Comparison of ENCODE assay signal across 1 cellular context in the genomic region with DNA sequence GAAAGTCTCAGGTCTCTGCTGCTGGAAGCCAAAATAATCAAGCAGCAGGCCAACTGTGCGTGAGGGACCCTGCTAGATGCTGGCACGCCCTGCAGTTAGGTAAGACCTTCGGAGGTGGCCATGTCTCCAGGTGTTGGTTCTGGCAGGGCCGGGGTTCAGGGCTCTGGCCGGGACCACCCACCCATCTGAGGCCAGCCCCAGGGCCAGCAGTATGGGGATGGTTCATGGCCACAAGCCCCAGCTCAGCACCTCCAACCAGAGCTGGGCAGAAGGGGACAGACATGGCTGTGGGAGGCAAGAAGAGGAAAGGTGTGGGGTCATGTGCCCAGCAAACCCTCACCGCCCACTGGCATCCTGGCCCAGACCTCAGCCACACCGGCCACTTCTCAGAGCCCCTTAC.
TF ChIP-seq lines count a peak whose summit lies in the region.

No MANE protein-coding gene starts in this region.

TF ChIP-seq in HEK293, 187 proteins besides CTCF, POLR2A, EP300 and RAD21 (continued from another document):
- TF ChIP-seq, protein P1, sequence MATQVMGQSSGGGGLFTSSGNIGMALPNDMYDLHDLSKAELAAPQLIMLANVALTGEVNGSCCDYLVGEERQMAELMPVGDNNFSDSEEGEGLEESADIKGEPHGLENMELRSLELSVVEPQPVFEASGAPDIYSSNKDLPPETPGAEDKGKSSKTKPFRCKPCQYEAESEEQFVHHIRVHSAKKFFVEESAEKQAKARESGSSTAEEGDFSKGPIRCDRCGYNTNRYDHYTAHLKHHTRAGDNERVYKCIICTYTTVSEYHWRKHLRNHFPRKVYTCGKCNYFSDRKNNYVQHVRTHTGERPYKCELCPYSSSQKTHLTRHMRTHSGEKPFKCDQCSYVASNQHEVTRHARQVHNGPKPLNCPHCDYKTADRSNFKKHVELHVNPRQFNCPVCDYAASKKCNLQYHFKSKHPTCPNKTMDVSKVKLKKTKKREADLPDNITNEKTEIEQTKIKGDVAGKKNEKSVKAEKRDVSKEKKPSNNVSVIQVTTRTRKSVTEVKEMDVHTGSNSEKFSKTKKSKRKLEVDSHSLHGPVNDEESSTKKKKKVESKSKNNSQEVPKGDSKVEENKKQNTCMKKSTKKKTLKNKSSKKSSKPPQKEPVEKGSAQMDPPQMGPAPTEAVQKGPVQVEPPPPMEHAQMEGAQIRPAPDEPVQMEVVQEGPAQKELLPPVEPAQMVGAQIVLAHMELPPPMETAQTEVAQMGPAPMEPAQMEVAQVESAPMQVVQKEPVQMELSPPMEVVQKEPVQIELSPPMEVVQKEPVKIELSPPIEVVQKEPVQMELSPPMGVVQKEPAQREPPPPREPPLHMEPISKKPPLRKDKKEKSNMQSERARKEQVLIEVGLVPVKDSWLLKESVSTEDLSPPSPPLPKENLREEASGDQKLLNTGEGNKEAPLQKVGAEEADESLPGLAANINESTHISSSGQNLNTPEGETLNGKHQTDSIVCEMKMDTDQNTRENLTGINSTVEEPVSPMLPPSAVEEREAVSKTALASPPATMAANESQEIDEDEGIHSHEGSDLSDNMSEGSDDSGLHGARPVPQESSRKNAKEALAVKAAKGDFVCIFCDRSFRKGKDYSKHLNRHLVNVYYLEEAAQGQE (tag by site-specific recombination; IDR thresholded peaks at IDR 0.05): no peak
- TF ChIP-seq ZNF600 (tag by site-specific recombination; IDR thresholded peaks at IDR 0.05): no peak
- TF ChIP-seq ZNF157 (tag by site-specific recombination; IDR thresholded peaks at IDR 0.05): no peak
